Comparison of ENCODE assay signal across 15 cellular contexts in genomic region chr13:21234537-21234936, GRCh38. TPM values are rescaled to one million over a fixed set of nuclear protein-coding genes. Genes with fewer than 3 reads are reported as not detected.
DNase-seq lines count a peak whose midpoint lies in the region; ATAC-seq and TF ChIP-seq lines count a peak whose summit lies in the region.
"Had no signal": no experiment of that assay in that cellular context is flagged by ENCODE, and none has a peak within 500 bp of the region (broad histone marks: within the 10 kb centered on the region; RNA-seq: fewer than 3 reads in every experiment).

No MANE protein-coding gene starts in this region.

- no peaks in the 10 kb centered on the region for H4K20me1 ChIP-seq in GM23248 (ENCODE audit: insufficient read depth)

- ATAC-seq in GM19324 (IDR thresholded peaks at IDR 0.05; ENCODE audit: low FRiP score, unreplicated experiment) = no peak
- ATAC-seq: activated T-helper 17 cell treated with anti-CD3 and anti-CD28 coated beads, Interleukin-2, amount 50 U/mL, for 72 hours; CD8-positive, alpha-beta T cell had no signal

- no peaks in the 10 kb centered on the region; the same call in 1 of the 2 replicates for H3K27me3 ChIP-seq in GM23248 (replicated peaks; ENCODE audit: insufficient read depth)
- H3K27me3 ChIP-seq: brain microvascular endothelial cell had no signal

- no peaks in the 10 kb centered on the region for H3K36me3 ChIP-seq in GM23248 (ENCODE audit: low read depth)
- H3K36me3 ChIP-seq: brain microvascular endothelial cell had no signal

- in situ Hi-C loops in GM23248 (cut with MboI) = no loop called here

- H3K79me2 ChIP-seq in GM23248 (ENCODE audit: insufficient read depth) = no peaks in the 10 kb centered on the region

- H3K36me3 Mint-ChIP-seq in mesothelial cell of epicardium (no peaks in the 10 kb centered on the region), endothelial cell (ENCODE audit: low read depth, unreplicated experiment) (no peaks in the 10 kb centered on the region)
- H3K36me3 Mint-ChIP-seq: CD8-positive, alpha-beta T cell had no signal

- H3K9me2 ChIP-seq in GM23248 (ENCODE audit: insufficient read depth) = no peaks in the 10 kb centered on the region

- H3K4me3 Mint-ChIP-seq in mesothelial cell of epicardium (peak overlapping the region; percentile 9), endothelial cell (ENCODE audit: unreplicated experiment) (no peak overlapping the region)
- H3K4me3 Mint-ChIP-seq: activated CD4-positive, alpha-beta T cell treated with anti-CD3 and anti-CD28 coated beads, Interleukin-2, amount 10 ng/mL, durations not matched to agents 24 days and 14 days; activated T-helper 17 cell treated with anti-CD3 and anti-CD28 coated beads, Interleukin-2, amount 50 U/mL, for 72 hours; CD8-positive, alpha-beta T cell; stimulated activated naive CD8-positive, alpha-beta T cell treated with anti-CD3 and anti-CD28 coated beads, Interleukin-15, Interleukin-2, amounts not matched to agents 100 ng/mL and 50 ng/mL, for 24 hours had no signal

- H3K4me1 ChIP-seq in GM23248 (ENCODE audit: insufficient read depth) = no peaks in the 10 kb centered on the region

- H3K4me1 Mint-ChIP-seq in mesothelial cell of epicardium (peaks cover 32% of the 10 kb centered on the region), endothelial cell (ENCODE audit: unreplicated experiment) (no peaks in the 10 kb centered on the region)
- H3K4me1 Mint-ChIP-seq: activated T-helper 17 cell treated with anti-CD3 and anti-CD28 coated beads, Interleukin-2, amount 50 U/mL, for 72 hours had no signal

- DNase-seq in AG20443 (ENCODE audit: low spot score) = peak; percentile 56
- peak; percentile 65 for DNase-seq in GM23248
- DNase-seq in mesothelial cell of epicardium (ENCODE audit: low spot score in 2 of 2, unreplicated experiment in 2 of 2) = peak in 1 of 2 experiments; percentile 61
- DNase-seq in endothelial cell (ENCODE audit: low spot score) = no peak
- DNase-seq in coronary artery (ENCODE audit: low spot score) = no peak
- DNase-seq in mucosa of gallbladder (ENCODE audit: low spot score) = no peak
- DNase-seq: activated CD4-positive, alpha-beta T cell treated with anti-CD3 and anti-CD28 coated beads, Interleukin-2, amount 10 ng/mL, durations not matched to agents 24 days and 14 days; brain microvascular endothelial cell; CD8-positive, alpha-beta T cell; NCI-H1694 treated with DMSO at 0.1 percent for 48 hours; SW 1271 had no signal

- no peaks in the 10 kb centered on the region for H3K9me3 ChIP-seq in GM23248 (ENCODE audit: low read depth)

- H3K27ac Mint-ChIP-seq in mesothelial cell of epicardium (peak overlapping the region; percentile 36), endothelial cell (ENCODE audit: unreplicated experiment) (no peak overlapping the region)
- H3K27ac Mint-ChIP-seq: activated CD4-positive, alpha-beta T cell treated with anti-CD3 and anti-CD28 coated beads, Interleukin-2, amount 10 ng/mL, durations not matched to agents 24 days and 14 days; activated T-helper 17 cell treated with anti-CD3 and anti-CD28 coated beads, Interleukin-2, amount 50 U/mL, for 72 hours; CD8-positive, alpha-beta T cell; stimulated activated naive CD8-positive, alpha-beta T cell treated with anti-CD3 and anti-CD28 coated beads, Interleukin-15, Interleukin-2, amounts not matched to agents 100 ng/mL and 50 ng/mL, for 24 hours had no signal

- H3K27me3 Mint-ChIP-seq in mesothelial cell of epicardium (ENCODE audit: low read depth) = peaks cover 2% of the 10 kb centered on the region
- no peaks in the 10 kb centered on the region for H3K27me3 Mint-ChIP-seq in endothelial cell (ENCODE audit: unreplicated experiment)
- H3K27me3 Mint-ChIP-seq: activated T-helper 17 cell treated with anti-CD3 and anti-CD28 coated beads, Interleukin-2, amount 50 U/mL, for 72 hours had no signal

- no peak overlapping the region for H3K27ac ChIP-seq in GM23248
- H3K27ac ChIP-seq in VCaP = peak overlapping the region; percentile 74
- no peak overlapping the region for H3K27ac ChIP-seq in coronary artery
- H3K27ac ChIP-seq: brain microvascular endothelial cell had no signal

- peak overlapping the region; percentile 55 for H2AFZ ChIP-seq in GM23248

- TF ChIP-seq CTCF in VCaP (conservative IDR thresholded peaks at IDR 0.05) (no peak), mesothelial cell of epicardium (IDR thresholded peaks at IDR 0.05; ENCODE audit: unreplicated experiment) (no peak), endothelial cell (IDR thresholded peaks at IDR 0.05; ENCODE audit: unreplicated experiment) (no peak), coronary artery (IDR thresholded peaks at IDR 0.05) (no peak)

- no peak overlapping the region for H3K9ac ChIP-seq in GM23248

- peaks cover 5% of the 10 kb centered on the region for H3K9me3 Mint-ChIP-seq in mesothelial cell of epicardium
- no peaks in the 10 kb centered on the region for H3K9me3 Mint-ChIP-seq in endothelial cell (ENCODE audit: unreplicated experiment)
- H3K9me3 Mint-ChIP-seq: activated CD4-positive, alpha-beta T cell treated with anti-CD3 and anti-CD28 coated beads, Interleukin-2, amount 10 ng/mL, durations not matched to agents 24 days and 14 days; activated T-helper 17 cell treated with anti-CD3 and anti-CD28 coated beads, Interleukin-2, amount 50 U/mL, for 72 hours; CD8-positive, alpha-beta T cell; stimulated activated naive CD8-positive, alpha-beta T cell treated with anti-CD3 and anti-CD28 coated beads, Interleukin-15, Interleukin-2, amounts not matched to agents 100 ng/mL and 50 ng/mL, for 24 hours had no signal

- no peaks in the 10 kb centered on the region for H3F3A ChIP-seq in GM23248 (ENCODE audit: insufficient read depth)

- H3K4me2 ChIP-seq in GM23248 (ENCODE audit: unreplicated experiment) = peak overlapping the region; percentile 31

- H3K4me3 ChIP-seq in GM23248 (no peak overlapping the region), coronary artery (no peak overlapping the region)

- WGBS in GM23248 (ENCODE audit: low coverage in 1 of 2, low lambda C conversion rate in 2 of 2, missing lambda C conversion rate in 2 of 2), 2 experiments = 19 to 20% methylated on average over 9 of the region's 9 CpGs

RNA-seq across cellular contexts. Expression of gene MRPL57, which starts 58.1 kb away (rescaled TPM):
- total RNA-seq in GM23248 (2014; rRNA removed; shearing (Covaris generic)) = 18.8 and 20.5 TPM in 2 replicates
- polyA plus RNA-seq in GM23248 (2016; fragmentation: Nextera tagmentation; extraction: Ambion mirVana) = 42.8 and 43.4 TPM in 2 replicates
- total RNA-seq in mesothelial cell of epicardium = 15.6 to 17.1 TPM (median 16.8 TPM) in 3 replicates
- 14.0 TPM for total RNA-seq in endothelial cell (ENCODE audit: unreplicated experiment)
- 19.4 TPM for total RNA-seq in mucosa of gallbladder

RNA-seq across cellular contexts. Expression of gene SKA3, which starts 58.2 kb away (rescaled TPM):
- 7.8 and 8.6 TPM in 2 replicates for total RNA-seq in GM23248 (2014; rRNA removed; shearing (Covaris generic))
- polyA plus RNA-seq in GM23248 (2016; fragmentation: Nextera tagmentation; extraction: Ambion mirVana) = 11.2 and 14.3 TPM in 2 replicates
- 8.8 to 13.7 TPM (median 9.3 TPM) in 3 replicates for total RNA-seq in mesothelial cell of epicardium
- total RNA-seq in endothelial cell (ENCODE audit: unreplicated experiment) = 7.9 TPM
- total RNA-seq in mucosa of gallbladder = 1.2 TPM

Comparison
In these comparisons a context has a peak if more than half of its experiments do, and no peak if none do; other contexts are left out.
1. DNase-seq: peak in AG20443 (single experiment) and GM23248 (single experiment); none in endothelial cell (single experiment), coronary artery (single experiment) and mucosa of gallbladder (single experiment).